ENCODE assay signal across 8 cellular contexts in genomic region chr6:122400467-122401089, GRCh38. TPM values are rescaled to one million over a fixed set of nuclear protein-coding genes. Genes with fewer than 3 reads are reported as not detected.
DNase-seq lines count a peak whose midpoint lies in the region; ATAC-seq and TF ChIP-seq lines count a peak whose summit lies in the region.

No MANE protein-coding gene starts in this region.

- peak overlapping the region; percentile 91 to 100 (median 98) for H3K4me3 ChIP-seq in BLaER1 treated with 17β-estradiol and CSF1 and Interleukin-3, amounts not matched to agents 10 nM and 100 nM
- H3K4me3 ChIP-seq in IMR-90 (ENCODE audit: insufficient read depth, low read depth, low read length) (peak overlapping the region; percentile 94), cardiac fibroblast (replicated peaks in 1 of 2; ENCODE audit: low read depth in 2 of 2, low read length in 2 of 2) (peak overlapping the region; percentile 98 to 99)
- peak overlapping the region; percentile 90 for H3K4me3 ChIP-seq in naive thymus-derived CD4-positive, alpha-beta T cell (ENCODE audit: low read length)

- dilution Hi-C loops in IMR-90 (cut with HindIII; ENCODE audit: low sequenced_read_pairs, unreplicated experiment), result no loop called here

- no peaks in the 10 kb centered on the region for H3K27me3 Mint-ChIP-seq in naive thymus-derived CD4-positive, alpha-beta T cell

- peaks cover 0 to 42% (median 10%) of the 10 kb centered on the region in 11 experiments; a peak in 7 of 22 replicates for H4K20me1 ChIP-seq in BLaER1 treated with 17β-estradiol and CSF1 and Interleukin-3, amounts not matched to agents 10 nM and 100 nM
- H4K20me1 ChIP-seq in IMR-90 (ENCODE audit: insufficient read depth, low read length), result no peaks in the 10 kb centered on the region

- in situ Hi-C loops in IMR-90 (cut with MboI; ENCODE audit: low sequenced_read_pairs), result no loop called here

- TF ChIP-seq CTCF in IMR-90 (conservative IDR thresholded peaks at IDR 0.05; ENCODE audit: low read depth, low read length) (no peak), cardiac fibroblast (IDR thresholded peaks at IDR 0.05; ENCODE audit: low read depth, low read length) (no peak)

- no peak overlapping the region for H2AFZ ChIP-seq in IMR-90 (replicated peaks; ENCODE audit: low read length, poor library complexity)

- peaks cover 0 to 1% (median 0%) of the 10 kb centered on the region in 11 donors for H3K9me3 Mint-ChIP-seq in naive thymus-derived CD4-positive, alpha-beta T cell

- peaks cover 0 to 21% (median 3%) of the 10 kb centered on the region in 11 experiments; a peak in 7 of 22 replicates for H3K9me3 ChIP-seq in BLaER1 treated with 17β-estradiol and CSF1 and Interleukin-3, amounts not matched to agents 10 nM and 100 nM (replicated peaks in 1 of 11)
- no peaks in the 10 kb centered on the region for H3K9me3 ChIP-seq in IMR-90 (ENCODE audit: control insufficient read depth, insufficient read depth, low read length)
- H3K9me3 ChIP-seq in naive thymus-derived CD4-positive, alpha-beta T cell (ENCODE audit: control insufficient read depth in 2 of 3, low read length in 3 of 3), result no peaks in the 10 kb centered on the region

- peak overlapping the region; percentile 53 to 98 (median 95) for H3K27ac Mint-ChIP-seq in naive thymus-derived CD4-positive, alpha-beta T cell

- H4K5ac ChIP-seq in IMR-90 (ENCODE audit: low read depth, low read length), result no peak overlapping the region

- TF ChIP-seq POLR2A in IMR-90 (IDR thresholded peaks at IDR 0.05; ENCODE audit: low read depth, low read length), result no peak

- H2BK15ac ChIP-seq in IMR-90 (ENCODE audit: low read depth, low read length), result no peak overlapping the region

- BruUV-seq in IMR-90 (replicated peaks; lab: Mats Ljungman, UMichigan), result no TSS peak

- DNase-seq in IMR-90 (no peak), cardiac fibroblast (ENCODE audit: low read depth in 2 of 2) (no peak), HuH-7.5 (ENCODE audit: low spot score) (no peak), NCI-H1694 treated with DMSO at 0.1 percent for 48 hours (lab: John Stamatoyannopoulos, UW) (no peak)
- no peak for DNase-seq in naive thymus-derived CD4-positive, alpha-beta T cell

- peaks cover 11 to 25% (median 18%) of the 10 kb centered on the region in 10 experiments for H3K4me1 ChIP-seq in BLaER1 treated with 17β-estradiol and CSF1 and Interleukin-3, amounts not matched to agents 10 nM and 100 nM
- H3K4me1 ChIP-seq in IMR-90 (ENCODE audit: control insufficient read depth, insufficient read depth, low read length), result no peaks in the 10 kb centered on the region
- H3K4me1 ChIP-seq in naive thymus-derived CD4-positive, alpha-beta T cell (ENCODE audit: control insufficient read depth in 2 of 2, insufficient read depth in 2 of 2, low read length in 2 of 2), result peaks cover 13 to 33% of the 10 kb centered on the region in 2 donors

- no peak overlapping the region for H2BK120ac ChIP-seq in IMR-90 (ENCODE audit: low read depth, low read length)

- POLR2A ChIA-PET in IMR-90 (lab: Charles Lee; ENCODE audit: unreplicated experiment), result no interaction called here
- POLR2A ChIA-PET in naive thymus-derived CD4-positive, alpha-beta T cell (lab: Charles Lee), result interaction anchor here (2.1 kb wide), 1 partner anchor 13 kb away, joined by 9 read pairs; no protein-coding TSS in a partner anchor

- no CpG with 5 or more reads among the region's 4 CpGs for WGBS in IMR-90 (ENCODE audit: extremely low coverage in 2 of 2, insufficient read length in 1 of 2), 2 experiments

- peak overlapping the region; percentile 89 to 100 (median 99) for H3K4me3 Mint-ChIP-seq in naive thymus-derived CD4-positive, alpha-beta T cell

- 0 out of 2 replicates have a peak overlapping the region, but pooled peaks have one; percentile 12 for H3K14ac ChIP-seq in IMR-90 (replicated peaks; ENCODE audit: low read depth, low read length)

- H3K23ac ChIP-seq in IMR-90 (ENCODE audit: low read depth, low read length), result no peak overlapping the region

- H3K9ac ChIP-seq in BLaER1 treated with 17β-estradiol and CSF1 and Interleukin-3, amounts not matched to agents 10 nM and 100 nM, result peak overlapping the region; percentile 93 to 98 (median 98)
- H3K9ac ChIP-seq in IMR-90 (ENCODE audit: low read depth, low read length), result peak overlapping the region; percentile 41; the same call in 1 of the 2 replicates

- no peak overlapping the region for H2AK5ac ChIP-seq in IMR-90 (ENCODE audit: low read depth, low read length)

- no peaks in the 10 kb centered on the region for H3K9me1 ChIP-seq in IMR-90 (ENCODE audit: insufficient read depth, low read length)

- H2BK5ac ChIP-seq in IMR-90 (ENCODE audit: low read depth, low read length, poor library complexity, severe bottlenecking), result no peak overlapping the region

- H4K91ac ChIP-seq in IMR-90 (ENCODE audit: insufficient read depth, low read depth, low read length), result no peak overlapping the region

- peaks cover 12 to 43% of the 10 kb centered on the region in 2 experiments for H3K79me1 ChIP-seq in IMR-90 (ENCODE audit: low read depth in 1 of 2, low read length in 2 of 2)

- no peak overlapping the region for H3K56ac ChIP-seq in IMR-90 (ENCODE audit: extremely low read depth, insufficient read depth, low read length)

- H3K36me3 ChIP-seq in BLaER1 treated with 17β-estradiol and CSF1 and Interleukin-3, amounts not matched to agents 10 nM and 100 nM, result peaks cover 0 to 40% (median 10%) of the 10 kb centered on the region in 11 experiments; a peak in 10 of 22 replicates
- H3K36me3 ChIP-seq in IMR-90 (ENCODE audit: control insufficient read depth, insufficient read depth, low read length), result no peaks in the 10 kb centered on the region
- peaks cover 0 to 3% (median 0%) of the 10 kb centered on the region in 3 experiments for H3K36me3 ChIP-seq in naive thymus-derived CD4-positive, alpha-beta T cell (ENCODE audit: control insufficient read depth in 2 of 3, insufficient read depth in 3 of 3, low read length in 3 of 3)

- CTCF ChIA-PET in IMR-90 (lab: Yijun Ruan, JAX), result no interaction called here
- CTCF ChIA-PET in naive thymus-derived CD4-positive, alpha-beta T cell (lab: Charles Lee), result no interaction called here

- H3K4me2 ChIP-seq in BLaER1 treated with 17β-estradiol and CSF1 and Interleukin-3, amounts not matched to agents 10 nM and 100 nM, result peak overlapping the region; percentile 75 to 95 (median 88)
- peak overlapping the region; percentile 98 for H3K4me2 ChIP-seq in IMR-90 (ENCODE audit: low read depth, low read length)

- H3K27ac ChIP-seq in BLaER1 treated with 17β-estradiol and CSF1 and Interleukin-3, amounts not matched to agents 10 nM and 100 nM, result peak overlapping the region; percentile 81 to 97 (median 96); a peak in 21 of 22 replicates
- H3K27ac ChIP-seq in IMR-90 (ENCODE audit: insufficient read depth, low read length), result no peak overlapping the region
- peak overlapping the region; percentile 87 for H3K27ac ChIP-seq in naive thymus-derived CD4-positive, alpha-beta T cell (ENCODE audit: low read depth, low read length)

- intact Hi-C loops in IMR-90 (cut with micrococcal nuclease), result loop anchor here (5.0 kb wide), 2 partner anchors 42 to 72 kb away; partner anchors contain the start of gene SERINC1
- intact Hi-C loops in naive thymus-derived CD4-positive, alpha-beta T cell (cut with micrococcal nuclease), result loop anchor here in 1 of 2 donors (1.0 to 10.0 kb wide), 2 partner anchors 8 to 214 kb away; partner anchors contain the start of gene PKIB

- no peak overlapping the region for H3K4ac ChIP-seq in IMR-90 (ENCODE audit: low read depth, low read length)

- H2AK9ac ChIP-seq in IMR-90 (replicated peaks; ENCODE audit: low read depth, low read length, poor library complexity), result no peak overlapping the region

- no peak for TF ChIP-seq RAD21 in IMR-90 (IDR thresholded peaks at IDR 0.05; ENCODE audit: low read length)

- no peak overlapping the region for H2BK20ac ChIP-seq in IMR-90 (ENCODE audit: low read depth, low read length)

- ATAC-seq in IMR-90 (ENCODE audit: low read depth), result no peak
- ATAC-seq in naive thymus-derived CD4-positive, alpha-beta T cell, result no peak
- no peak for ATAC-seq in GM18517 (IDR thresholded peaks at IDR 0.05; ENCODE audit: unreplicated experiment)
- no peak for ATAC-seq in HG03025 (IDR thresholded peaks at IDR 0.05; ENCODE audit: low FRiP score, unreplicated experiment)

- H3K18ac ChIP-seq in IMR-90 (ENCODE audit: low read depth, low read length), result no peak overlapping the region

- no peak overlapping the region for H4K8ac ChIP-seq in IMR-90 (ENCODE audit: low read depth in 2 of 2, low read length in 2 of 2)

- no peaks in the 10 kb centered on the region for H3K27me3 ChIP-seq in BLaER1 treated with 17β-estradiol and CSF1 and Interleukin-3, amounts not matched to agents 10 nM and 100 nM
- H3K27me3 ChIP-seq in IMR-90 (ENCODE audit: control insufficient read depth, insufficient read depth, low read length), result no peaks in the 10 kb centered on the region
- H3K27me3 ChIP-seq in naive thymus-derived CD4-positive, alpha-beta T cell (ENCODE audit: control insufficient read depth in 2 of 2, insufficient read depth in 2 of 2, low read length in 2 of 2), result no peaks in the 10 kb centered on the region

- H3K4me1 Mint-ChIP-seq in naive thymus-derived CD4-positive, alpha-beta T cell, result peaks cover 34 to 61% (median 52%) of the 10 kb centered on the region in 7 donors

- H3K36me3 Mint-ChIP-seq in naive thymus-derived CD4-positive, alpha-beta T cell, result peaks cover 0 to 6% (median 0%) of the 10 kb centered on the region in 5 donors

TF ChIP-seq in IMR-90, 13 proteins besides CTCF, POLR2A, EP300 and RAD21 (continues in another document):
- no peak for TF ChIP-seq SMC3 (IDR thresholded peaks at IDR 0.05; ENCODE audit: low read depth, low read length)
- TF ChIP-seq FOS (IDR thresholded peaks at IDR 0.05; ENCODE audit: low read depth, low read length), result no peak
- no peak for TF ChIP-seq BHLHE40 (IDR thresholded peaks at IDR 0.05; ENCODE audit: low read depth, low read length)
- TF ChIP-seq MAZ (IDR thresholded peaks at IDR 0.05; ENCODE audit: borderline replicate concordance, low read depth, low read length), result no peak
- TF ChIP-seq NFE2L2 (IDR thresholded peaks at IDR 0.05; ENCODE audit: low read depth, low read length), result no peak
- no peak for TF ChIP-seq RCOR1 (IDR thresholded peaks at IDR 0.05; ENCODE audit: insufficient replicate concordance, low read length)
- no peak for TF ChIP-seq MAFK (IDR thresholded peaks at IDR 0.05; ENCODE audit: low read depth, low read length)
- TF ChIP-seq CEBPB (IDR thresholded peaks at IDR 0.05; ENCODE audit: low read depth, low read length), result no peak
- no peak for TF ChIP-seq CHD1 (IDR thresholded peaks at IDR 0.05; ENCODE audit: low read depth, low read length)
- TF ChIP-seq RFX5 (IDR thresholded peaks at IDR 0.05; ENCODE audit: low read depth, low read length), result no peak

RNA-seq across cellular contexts. Expression of gene HSF2, which starts 1.1 kb away (rescaled TPM):
- total RNA-seq in IMR-90 (2012; rRNA removed), result 28.9 and 31.1 TPM in 2 replicates
- 17.6 and 19.0 TPM in 2 replicates for polyA plus RNA-seq in IMR-90 (2012; rRNA removed)
- polyA plus RNA-seq in IMR-90 (2012; cell fraction: cytosol; rRNA removed), result 4.1 and 10.5 TPM in 2 replicates
- 6.2 and 53.7 TPM in 2 replicates for polyA plus RNA-seq in IMR-90 (2012; cell fraction: nucleus; rRNA removed; ENCODE audit: low replicate concordance)
- total RNA-seq in naive thymus-derived CD4-positive, alpha-beta T cell, result 10 to 100 TPM; 12.5 to 32.4 (median 26.5) TPM
- polyA plus RNA-seq in naive thymus-derived CD4-positive, alpha-beta T cell, result 10 to 100 TPM; 18.1 to 45.4 TPM
